1 cellular context compared by ENCODE assay signal in genomic region chr7:55953707-55954475, GRCh38.
TF ChIP-seq lines count a peak whose summit lies in the region.

No MANE protein-coding gene starts in this region.

TF ChIP-seq in HepG2, 621 proteins besides CTCF, POLR2A, EP300 and RAD21:
- TF ChIP-seq ZNF513 (CRISPR knock-in tag; conservative IDR thresholded peaks at IDR 0.05) (no peak), KDM6A (CRISPR knock-in tag; IDR thresholded peaks at IDR 0.05; ENCODE audit: low read depth) (no peak), HNF4A (CRISPR knock-in tag; IDR thresholded peaks at IDR 0.05) (0 out of 2 replicates have a peak, but pooled peaks have one; percentile 18), ZNF138 (CRISPR knock-in tag; IDR thresholded peaks at IDR 0.05; ENCODE audit: low read depth) (no peak), NFRKB (IDR thresholded peaks at IDR 0.05) (no peak), ZBTB33 (CRISPR knock-in tag; IDR thresholded peaks at IDR 0.05) (peak; percentile 46; the same call in 1 of the 2 replicates), STAG1 (CRISPR knock-in tag; IDR thresholded peaks at IDR 0.05) (no peak), CEBPB (IDR thresholded peaks at IDR 0.05; ENCODE audit: borderline replicate concordance, low read depth, low read length) (no peak), ZNF263 (CRISPR knock-in tag; IDR thresholded peaks at IDR 0.05) (no peak), ZNF136 (CRISPR knock-in tag; IDR thresholded peaks at IDR 0.05; ENCODE audit: low read depth) (no peak), PITX1 (CRISPR knock-in tag; IDR thresholded peaks at IDR 0.05) (0 out of 2 replicates have a peak, but pooled peaks have one; percentile 27), ZNF607 (CRISPR knock-in tag; IDR thresholded peaks at IDR 0.05; ENCODE audit: borderline replicate concordance) (no peak), RARA (CRISPR knock-in tag; IDR thresholded peaks at IDR 0.05) (peak; percentile 78), NR2F6 (IDR thresholded peaks at IDR 0.05) (peak; percentile 61), NR2F6 (CRISPR knock-in tag; IDR thresholded peaks at IDR 0.05) (peak; percentile 26; the same call in 1 of the 2 replicates), RNF2 (conservative IDR thresholded peaks at IDR 0.05; ENCODE audit: low read depth) (no peak), PTBP1 (IDR thresholded peaks at IDR 0.05; ENCODE audit: low read depth, low read length, poor library complexity, severe bottlenecking) (no peak), ZNF660 (CRISPR knock-in tag; IDR thresholded peaks at IDR 0.05; ENCODE audit: borderline replicate concordance, low read depth) (no peak)
